ENCODE assay signal across 1 cellular context in the genomic region with DNA sequence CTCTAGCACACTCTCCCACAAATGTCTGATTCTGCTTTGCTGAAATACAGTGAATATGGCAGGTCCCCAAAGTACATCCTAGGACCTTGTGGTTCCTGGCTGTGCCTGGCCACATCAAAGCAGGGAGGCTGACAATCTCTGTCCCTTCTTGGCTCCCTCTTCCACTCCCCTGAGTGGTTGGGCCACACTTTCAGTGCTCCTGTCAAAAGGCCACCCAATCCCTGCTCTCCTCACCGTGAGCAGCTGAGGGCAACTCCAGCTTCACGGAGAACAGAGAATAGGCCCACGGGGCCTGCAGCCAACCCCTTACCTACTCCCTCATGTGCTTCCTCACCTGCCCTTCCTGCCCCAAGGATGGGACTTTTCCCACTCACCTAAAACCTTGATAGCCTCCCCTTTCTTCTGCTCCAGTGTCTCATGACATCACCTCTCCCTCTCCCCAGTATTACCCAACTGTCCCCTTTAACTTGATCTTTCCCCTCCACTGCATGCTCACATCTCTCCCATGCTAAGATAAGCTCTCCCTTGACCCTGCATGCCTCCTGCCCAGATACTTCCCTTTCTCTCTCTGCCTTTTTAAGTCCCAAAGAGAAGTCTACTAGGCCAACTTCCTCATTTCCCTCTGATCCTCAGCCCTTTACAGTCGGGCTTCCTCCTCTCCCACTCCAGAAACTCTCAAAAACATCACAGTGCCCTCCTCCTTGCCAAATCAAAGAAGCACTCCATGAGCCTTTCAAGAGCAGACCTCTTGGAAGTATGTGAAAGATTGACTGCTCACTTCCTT.
TF ChIP-seq lines count a peak whose summit lies in the region.

No MANE protein-coding gene starts in this region.

TF ChIP-seq in GM12878, 131 proteins besides CTCF, POLR2A, EP300 and RAD21:
- TF ChIP-seq SPI1 (IDR thresholded peaks at IDR 0.05; ENCODE audit: borderline replicate concordance, insufficient read depth, low read depth, low read length) (peak; percentile 26; the same call in 1 of the 2 replicates), MEF2A (IDR thresholded peaks at IDR 0.05; ENCODE audit: insufficient read depth, low read depth, low read length) (no peak), EED (IDR thresholded peaks at IDR 0.05; ENCODE audit: low read depth) (0 out of 2 replicates have a peak, but pooled peaks have one; percentile 23), TCF7 (IDR thresholded peaks at IDR 0.05; ENCODE audit: borderline replicate concordance) (0 out of 2 replicates have a peak, but pooled peaks have one; percentile 40), RELA (IDR thresholded peaks at IDR 0.05; ENCODE audit: borderline replicate concordance, partially characterized antibody) (no peak)
